Comparison of ENCODE assay signal across 17 cellular contexts in the genomic region with DNA sequence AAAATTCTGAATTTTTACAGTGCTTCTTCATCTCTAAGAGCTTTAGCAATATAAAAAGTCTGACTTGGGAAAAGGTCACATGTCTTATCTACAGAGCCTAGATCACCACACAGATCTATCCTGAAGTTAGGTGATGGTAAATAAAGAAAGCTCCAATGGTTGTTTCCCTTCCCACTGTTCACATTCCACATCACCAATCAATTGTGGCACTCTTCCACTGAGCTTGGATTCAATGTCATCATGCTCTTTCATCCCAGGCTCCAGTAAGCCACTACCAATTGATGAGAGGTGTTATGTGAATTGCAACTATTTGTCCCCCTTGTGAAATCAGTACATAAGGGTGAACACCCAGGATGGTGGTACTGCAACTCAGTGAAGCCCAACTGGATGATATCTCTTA. TPM values are rescaled to one million over a fixed set of nuclear protein-coding genes. Genes with fewer than 3 reads are reported as not detected.
DNase-seq lines count a peak whose midpoint lies in the region; ATAC-seq, FAIRE-seq and TF ChIP-seq lines count a peak whose summit lies in the region.
"Had no signal": no experiment of that assay in that cellular context is flagged by ENCODE, and none has a peak within 500 bp of the region (broad histone marks: within the 10 kb centered on the region; RNA-seq: fewer than 3 reads in every experiment).

No MANE protein-coding gene starts in this region.

- TF ChIP-seq POLR2A in H54 (IDR thresholded peaks at IDR 0.05; ENCODE audit: low read depth, low read length) (no peak), H1 (IDR thresholded peaks at IDR 0.05; ENCODE audit: control extremely low read depth in 1 of 2, low read depth in 2 of 2, low read length in 2 of 2) (no peak), right lobe of liver (IDR thresholded peaks at IDR 0.05) (no peak)

- peak overlapping the region; percentile 36 for H3K4ac ChIP-seq in H1 (replicated peaks; ENCODE audit: insufficient read length, low read depth, low read length)

- TF ChIP-seq CTCF in H1 (IDR thresholded peaks at IDR 0.05; ENCODE audit: control extremely low read depth in 1 of 3, insufficient read depth in 1 of 3, low read depth in 1 of 3, low read length in 3 of 3), result no peak
- no peak for TF ChIP-seq CTCF in right lobe of liver (IDR thresholded peaks at IDR 0.05)

- H3K27ac ChIP-seq in Karpas-422 (ENCODE audit: low read length) (no peak overlapping the region), H1 (ENCODE audit: low read depth, low read length) (no peak overlapping the region), right lobe of liver (peak overlapping the region; percentile 65 to 85 (median 67))
- H3K27ac ChIP-seq: C4-2B had no signal

- H4K91ac ChIP-seq in H1 (replicated peaks; ENCODE audit: insufficient read length, low read length), result no peak overlapping the region

- H3K14ac ChIP-seq in H1 (ENCODE audit: insufficient read length), result no peak overlapping the region

- no peak overlapping the region for H3K23ac ChIP-seq in H1 (ENCODE audit: insufficient read length)

- H3K9me3 ChIP-seq in Karpas-422 (ENCODE audit: low read length), result no peaks in the 10 kb centered on the region
- no peaks in the 10 kb centered on the region for H3K9me3 ChIP-seq in H1 (ENCODE audit: insufficient read depth in 2 of 2, low read depth in 1 of 2, low read length in 1 of 2)
- H3K9me3 ChIP-seq in right lobe of liver, result no peaks in the 10 kb centered on the region

- H3K23me2 ChIP-seq in H1 (ENCODE audit: low read depth, low read length), result no peaks in the 10 kb centered on the region

- H3K9ac ChIP-seq in Karpas-422 (ENCODE audit: low read length) (no peak overlapping the region), H1 (replicated peaks in 1 of 4; ENCODE audit: extremely low read depth in 1 of 4, low read depth in 3 of 4, low read length in 3 of 4) (no peak overlapping the region)

- no peak overlapping the region for H4K5ac ChIP-seq in H1 (ENCODE audit: insufficient read length, low read depth, low read length)

- peak; percentile 6 for FAIRE-seq in H54 (lab: Jason Lieb, UNC)
- FAIRE-seq in H1 (lab: Jason Lieb, UNC), result no peak
- FAIRE-seq: GM12891, GM19239, K562 had no signal

- intact Hi-C loops in right lobe of liver (cut with DNase I), result no loop called here

- H3K79me2 ChIP-seq in Karpas-422 (ENCODE audit: low read length), result no peaks in the 10 kb centered on the region
- no peaks in the 10 kb centered on the region for H3K79me2 ChIP-seq in H1 (ENCODE audit: control insufficient read depth in 1 of 2, insufficient read depth in 2 of 2, low read length in 2 of 2)

- H3K27me3 ChIP-seq in Karpas-422 (ENCODE audit: low read length) (no peaks in the 10 kb centered on the region), H1 (replicated peaks in 1 of 4; ENCODE audit: control insufficient read depth in 3 of 4, extremely low read depth in 1 of 4, insufficient read depth in 3 of 4, low read length in 3 of 4) (no peaks in the 10 kb centered on the region), right lobe of liver (no peaks in the 10 kb centered on the region)

- no peak overlapping the region for H2AFZ ChIP-seq in Karpas-422 (ENCODE audit: low read length)
- H2AFZ ChIP-seq in H1 (ENCODE audit: low read length), result no peak overlapping the region

- H4K8ac ChIP-seq in H1 (ENCODE audit: extremely low read depth, insufficient read depth, low read length), result no peak overlapping the region

- no peak overlapping the region for H3K56ac ChIP-seq in H1 (replicated peaks; ENCODE audit: insufficient read length, low read depth, low read length)

- no peak overlapping the region for H2AK5ac ChIP-seq in H1 (ENCODE audit: low read depth, low read length)

- H3K79me1 ChIP-seq in H1 (ENCODE audit: low read depth, low read length), result no peaks in the 10 kb centered on the region

- no peak for TF ChIP-seq RAD21 in H1 (IDR thresholded peaks at IDR 0.05 in 1 of 2, conservative IDR thresholded peaks at IDR 0.05 in 1 of 2; ENCODE audit: low read depth in 2 of 2, low read length in 2 of 2)

- H3K18ac ChIP-seq in H1 (ENCODE audit: extremely low read depth, low read length), result no peak overlapping the region

- no peak for DNase-seq in H54 (ENCODE audit: insufficient read length, low spot score)
- peak; percentile 59 for DNase-seq in Karpas-422
- no peak for DNase-seq in H1 (ENCODE audit: low read depth in 1 of 2, low spot score in 2 of 2)
- DNase-seq in right lobe of liver, result peak in 1 of 3 donors; percentile 72
- DNase-seq in Kasumi-1 (lab: John Stamatoyannopoulos, UW), result no peak
- DNase-seq in T1000 (lab: John Stamatoyannopoulos, UW), result no peak
- DNase-seq in NAMALWA (ENCODE audit: low spot score), result no peak
- DNase-seq in activated CD8-positive, alpha-beta memory T cell treated with anti-CD3 and anti-CD28 coated beads, Interleukin-2, amount 50 U/mL, for 48 hours, result no peak
- DNase-seq: ACHN; CD4-positive, alpha-beta memory T cell; DMS153; DMS79 treated with DMSO at 0.1 percent for 48 hours; EL had no signal

- H3K36me3 ChIP-seq in Karpas-422 (ENCODE audit: insufficient read depth, low read length), result no peaks in the 10 kb centered on the region
- no peaks in the 10 kb centered on the region for H3K36me3 ChIP-seq in H1 (ENCODE audit: control insufficient read depth in 2 of 4, insufficient read depth in 4 of 4, low read length in 3 of 4)
- no peaks in the 10 kb centered on the region for H3K36me3 ChIP-seq in right lobe of liver

- H3K4me2 ChIP-seq in Karpas-422 (ENCODE audit: low read depth, low read length, poor library complexity, severe bottlenecking), result no peak overlapping the region
- 0 out of 4 replicates have a peak overlapping the region, but pooled peaks of 1 of the 2 experiments have one; percentile 47 for H3K4me2 ChIP-seq in H1 (ENCODE audit: insufficient read depth in 1 of 2, low read depth in 2 of 2, low read length in 2 of 2)

- no peak overlapping the region; the same call in 1 of the 2 replicates for H2BK15ac ChIP-seq in H1 (ENCODE audit: low read length)

- H2BK20ac ChIP-seq in H1 (ENCODE audit: low read length), result no peak overlapping the region

- no peak overlapping the region for H2BK120ac ChIP-seq in H1 (replicated peaks; ENCODE audit: low read depth, low read length)

- peaks cover 5% of the 10 kb centered on the region for H3K4me1 ChIP-seq in Karpas-422 (ENCODE audit: low read length)
- H3K4me1 ChIP-seq in H1 (replicated peaks in 1 of 4; ENCODE audit: control insufficient read depth in 3 of 4, insufficient read depth in 4 of 4, low read length in 3 of 4), result peaks cover 0 to 5% (median 3%) of the 10 kb centered on the region in 4 experiments; a peak in 3 of 7 replicates
- peaks cover 0 to 51% (median 16%) of the 10 kb centered on the region in 4 donors for H3K4me1 ChIP-seq in right lobe of liver

- no peak for TF ChIP-seq EP300 in H1 (IDR thresholded peaks at IDR 0.05; ENCODE audit: borderline replicate concordance in 1 of 2, low read depth in 2 of 2, low read length in 2 of 2)

- H2BK12ac ChIP-seq in H1 (ENCODE audit: low read depth, low read length), result no peak overlapping the region

- H2BK5ac ChIP-seq in H1 (ENCODE audit: low read depth, low read length), result no peak overlapping the region

- no peaks in the 10 kb centered on the region for H3K9me2 ChIP-seq in Karpas-422 (replicated peaks; ENCODE audit: insufficient read depth, low read length)

- H4K20me1 ChIP-seq in Karpas-422 (ENCODE audit: insufficient read depth, low read depth, low read length) (no peaks in the 10 kb centered on the region), H1 (replicated peaks in 1 of 2; ENCODE audit: control insufficient read depth in 1 of 2, insufficient read depth in 2 of 2, low read length in 2 of 2) (no peaks in the 10 kb centered on the region)

- H3K4me3 ChIP-seq in Karpas-422 (ENCODE audit: low read length) (no peak overlapping the region), H1 (ENCODE audit: extremely low read depth in 1 of 4, insufficient read depth in 2 of 4, low read depth in 3 of 4, low read length in 4 of 4) (peak overlapping the region in 1 of 4 experiments; percentile 9; a peak in 1 of 8 replicates), right lobe of liver (no peak overlapping the region)
- H3K4me3 ChIP-seq: K562 had no signal

- peak; percentile 80 to 92 (median 88) for ATAC-seq in right lobe of liver
- ATAC-seq: K562 had no signal

- POLR2A ChIA-PET in H1 (lab: Charles Lee; ENCODE audit: partially characterized antibody), result interaction anchor here (1.4 kb wide), 1 partner anchor 57 kb away, joined by 6 read pairs; a partner anchor contains a TSS

- CTCF ChIA-PET in H1 (lab: Charles Lee; ENCODE audit: partially characterized antibody), result interaction anchor here (0.7 to 3.5 kb wide), 6 partner anchors 9 to 257 kb away, joined by 3 to 12 read pairs (median 4); no protein-coding TSS in a partner anchor

RNA-seq across cellular contexts. Expression of a gene that starts 47.8 kb away (rescaled TPM):
- 8.0 and 14.2 TPM in 2 replicates for total RNA-seq in Karpas-422 (2014; rRNA removed; shearing (Covaris generic); ENCODE audit: low replicate concordance)
- total RNA-seq in H1 (2021; fragmentation: NEBNext Ultra II Directional; extraction: Animal tissue kit (Norgen Biotek cat#: 25700)), result 16.4 and 23.5 TPM in 2 replicates
- polyA plus RNA-seq in H1 (2011; rRNA removed), result 17.8 and 24.5 TPM in 2 replicates
- polyA plus RNA-seq in H1 (2011; cell fraction: cytosol; rRNA removed), result 21.5 TPM
- polyA plus RNA-seq in H1 (2011; cell fraction: nucleus; rRNA removed), result 14.6 TPM
- 17.9 to 23.4 TPM (median 20.5 TPM) in 4 replicates for polyA plus RNA-seq in H1 (2012, experiment 1 of 2)
- polyA plus RNA-seq in H1 (2012, experiment 2 of 2), result 13.5 TPM
- polyA plus RNA-seq in H1 (2013, experiment 1 of 2), result 42.8 TPM
- 46.7 TPM for polyA plus RNA-seq in H1 (2013, experiment 2 of 2)
- 33.8 and 40.4 TPM in 2 replicates for polyA minus RNA-seq in H1 (2011; rRNA and poly(A)+ RNA removed)
- 12.5 TPM for polyA minus RNA-seq in H1 (2011; cell fraction: cytosol; rRNA and poly(A)+ RNA removed)
- polyA minus RNA-seq in H1 (2011; cell fraction: nucleus; rRNA and poly(A)+ RNA removed), result 18.6 TPM
- total RNA-seq in right lobe of liver, result 10 to 100 TPM; 15.0 to 20.8 (median 18.2) TPM

RNA-seq across cellular contexts. Expression of a gene that starts 55.3 kb away (rescaled TPM):
- total RNA-seq in Karpas-422 (2014; rRNA removed; shearing (Covaris generic); ENCODE audit: low replicate concordance), result 2.5 and 5.2 TPM in 2 replicates
- 2.3 and 2.4 TPM in 2 replicates for total RNA-seq in H1 (2021; fragmentation: NEBNext Ultra II Directional; extraction: Animal tissue kit (Norgen Biotek cat#: 25700))
- 0.85 and 1.4 TPM in 2 replicates for polyA plus RNA-seq in H1 (2011; rRNA removed)
- 1.6 TPM for polyA plus RNA-seq in H1 (2011; cell fraction: cytosol; rRNA removed)
- 1.3 TPM for polyA plus RNA-seq in H1 (2011; cell fraction: nucleus; rRNA removed)
- 1.6 to 2.3 TPM (median 1.9 TPM) in 4 replicates for polyA plus RNA-seq in H1 (2012, experiment 1 of 2)
- 0.55 TPM for polyA plus RNA-seq in H1 (2012, experiment 2 of 2)
- 1.7 TPM for polyA plus RNA-seq in H1 (2013, experiment 1 of 2)
- polyA plus RNA-seq in H1 (2013, experiment 2 of 2), result 1.5 TPM
- polyA minus RNA-seq in H1 (2011; rRNA and poly(A)+ RNA removed), result 1.7 and 2.9 TPM in 2 replicates
- polyA minus RNA-seq in H1 (2011; cell fraction: cytosol; rRNA and poly(A)+ RNA removed), result 1.9 TPM
- polyA minus RNA-seq in H1 (2011; cell fraction: nucleus; rRNA and poly(A)+ RNA removed), result 2.2 TPM
- 1 to 10 TPM in 4 of 6 experiments, under 1 TPM in 2; 0.90 to 1.3 (median 1.1) TPM for total RNA-seq in right lobe of liver

RNA-seq across cellular contexts. Expression of a gene that starts 55.7 kb away (rescaled TPM):
- 31.5 and 40.7 TPM in 2 replicates for total RNA-seq in Karpas-422 (2014; rRNA removed; shearing (Covaris generic); ENCODE audit: low replicate concordance)
- 21.4 and 22.6 TPM in 2 replicates for total RNA-seq in H1 (2021; fragmentation: NEBNext Ultra II Directional; extraction: Animal tissue kit (Norgen Biotek cat#: 25700))
- 28.7 and 43.1 TPM in 2 replicates for polyA plus RNA-seq in H1 (2011; rRNA removed)
- polyA plus RNA-seq in H1 (2011; cell fraction: cytosol; rRNA removed), result 29.0 TPM
- polyA plus RNA-seq in H1 (2011; cell fraction: nucleus; rRNA removed), result 20.6 TPM
- polyA plus RNA-seq in H1 (2012, experiment 1 of 2), result 31.1 to 42.7 TPM (median 37.9 TPM) in 4 replicates
- 12.3 TPM for polyA plus RNA-seq in H1 (2012, experiment 2 of 2)
- 44.8 TPM for polyA plus RNA-seq in H1 (2013, experiment 1 of 2)
- 49.2 TPM for polyA plus RNA-seq in H1 (2013, experiment 2 of 2)
- polyA minus RNA-seq in H1 (2011; rRNA and poly(A)+ RNA removed), result 24.7 and 47.9 TPM in 2 replicates
- polyA minus RNA-seq in H1 (2011; cell fraction: cytosol; rRNA and poly(A)+ RNA removed), result 7.2 TPM
- polyA minus RNA-seq in H1 (2011; cell fraction: nucleus; rRNA and poly(A)+ RNA removed), result 13.5 TPM
- total RNA-seq in right lobe of liver, result 10 to 100 TPM; 10.6 to 22.9 (median 15.7) TPM

RNA-seq across cellular contexts. Expression of a gene that starts 57.4 kb away (rescaled TPM):
- 145 and 211 TPM in 2 replicates for total RNA-seq in Karpas-422 (2014; rRNA removed; shearing (Covaris generic); ENCODE audit: low replicate concordance)
- 86.2 and 87.0 TPM in 2 replicates for total RNA-seq in H1 (2021; fragmentation: NEBNext Ultra II Directional; extraction: Animal tissue kit (Norgen Biotek cat#: 25700))
- polyA plus RNA-seq in H1 (2011; rRNA removed), result 23.1 and 25.8 TPM in 2 replicates
- 33.3 TPM for polyA plus RNA-seq in H1 (2011; cell fraction: cytosol; rRNA removed)
- polyA plus RNA-seq in H1 (2011; cell fraction: nucleus; rRNA removed), result 17.5 TPM
- 35.9 to 67.6 TPM (median 46.9 TPM) in 4 replicates for polyA plus RNA-seq in H1 (2012, experiment 1 of 2)
- 3.2 TPM for polyA plus RNA-seq in H1 (2012, experiment 2 of 2)
- polyA plus RNA-seq in H1 (2013, experiment 1 of 2), result 30.1 TPM
- polyA plus RNA-seq in H1 (2013, experiment 2 of 2), result 30.8 TPM
- 119 and 158 TPM in 2 replicates for polyA minus RNA-seq in H1 (2011; rRNA and poly(A)+ RNA removed)
- 49.3 TPM for polyA minus RNA-seq in H1 (2011; cell fraction: cytosol; rRNA and poly(A)+ RNA removed)
- 46.8 TPM for polyA minus RNA-seq in H1 (2011; cell fraction: nucleus; rRNA and poly(A)+ RNA removed)
- total RNA-seq in right lobe of liver, result 100 to 1,000 TPM in 1 of 6 experiments, 10 to 100 TPM in 5; 44.5 to 150 (median 59.6) TPM

Comparison
In these comparisons a context has a peak if more than half of its experiments do, and no peak if none do; other contexts are left out.
1. H3K27ac ChIP-seq: peak in right lobe of liver (3 of 3); none in Karpas-422 (single experiment) and H1 (single experiment).